ENCODE assay signal across 13 cellular contexts in genomic region chr1:201570886-201571624, GRCh38. TPM values are rescaled to one million over a fixed set of nuclear protein-coding genes. Genes with fewer than 3 reads are reported as not detected.
A peak's percentile ranks its signal among the peaks of the same experiment; 100 is the strongest.
DNase-seq lines count a peak whose midpoint lies in the region; ATAC-seq and TF ChIP-seq lines count a peak whose summit lies in the region.
"Had no signal": no experiment of that assay in that cellular context is flagged by ENCODE, and none has a peak within 500 bp of the region (broad histone marks: within the 10 kb centered on the region; RNA-seq: fewer than 3 reads in every experiment).

No MANE protein-coding gene starts in this region.

- H3K9me3 ChIP-seq in mucosa of rectum (ENCODE audit: control insufficient read depth in 2 of 2, low read length in 2 of 2): no peaks in the 10 kb centered on the region
- no peaks in the 10 kb centered on the region for H3K9me3 ChIP-seq in tibial artery

- no peaks in the 10 kb centered on the region for H3K9me3 Mint-ChIP-seq in immature natural killer cell
- H3K9me3 Mint-ChIP-seq: activated CD4-positive, alpha-beta T cell treated with anti-CD3 and anti-CD28 coated beads, Interleukin-2, amount 10 ng/mL, durations not matched to agents 24 days and 14 days; effector memory CD8-positive, alpha-beta T cell had no signal

- no peaks in the 10 kb centered on the region for H3K36me3 Mint-ChIP-seq in immature natural killer cell

- DNase-seq in D341Med (ENCODE audit: low spot score): peak; percentile 17
- peak; percentile 36 to 69 for DNase-seq in NCI-H2081 (lab: John Stamatoyannopoulos, UW)
- peak; percentile 38 for DNase-seq in ecto neural progenitor cell (ENCODE audit: low spot score)
- DNase-seq in LoVo (ENCODE audit: low spot score): no peak
- no peak for DNase-seq in tibial artery
- no peak for DNase-seq in immature natural killer cell
- DNase-seq: activated CD4-positive, alpha-beta T cell treated with anti-CD3 and anti-CD28 coated beads, Interleukin-2, amount 10 ng/mL, durations not matched to agents 24 days and 14 days; DND-41; effector memory CD8-positive, alpha-beta T cell; kidney glomerular epithelial cell had no signal

- peaks cover 2 to 4% (median 4%) of the 10 kb centered on the region in 3 donors for H3K27me3 Mint-ChIP-seq in immature natural killer cell (ENCODE audit: low read depth in 3 of 3)
- H3K27me3 Mint-ChIP-seq: activated CD4-positive, alpha-beta T cell treated with anti-CD3 and anti-CD28 coated beads, Interleukin-2, amount 10 ng/mL, durations not matched to agents 24 days and 14 days had no signal

- H3K4me1 Mint-ChIP-seq in immature natural killer cell: peaks cover 0 to 2% of the 10 kb centered on the region in 2 donors
- H3K4me1 Mint-ChIP-seq: activated CD4-positive, alpha-beta T cell treated with anti-CD3 and anti-CD28 coated beads, Interleukin-2, amount 10 ng/mL, durations not matched to agents 24 days and 14 days had no signal

- no peaks in the 10 kb centered on the region for H3K4me1 ChIP-seq in mucosa of rectum (ENCODE audit: control insufficient read depth in 2 of 2, insufficient read depth in 2 of 2, low read length in 2 of 2)
- no peaks in the 10 kb centered on the region for H3K4me1 ChIP-seq in tibial artery
- H3K4me1 ChIP-seq: parathyroid adenoma had no signal

- H3K36me3 ChIP-seq in mucosa of rectum (ENCODE audit: control insufficient read depth in 2 of 2, insufficient read depth in 2 of 2, low read length in 2 of 2) (no peaks in the 10 kb centered on the region), tibial artery (no peaks in the 10 kb centered on the region)

- H3K9ac ChIP-seq in mucosa of rectum (ENCODE audit: low read depth in 1 of 2, low read length in 2 of 2): no peak overlapping the region
- H3K9ac ChIP-seq: parathyroid adenoma had no signal

- H3K27ac ChIP-seq in mucosa of rectum (ENCODE audit: low read depth in 2 of 2, low read length in 2 of 2) (peak overlapping the region; percentile 23 to 33), tibial artery (no peak overlapping the region)
- H3K27ac ChIP-seq: parathyroid adenoma had no signal

- H3K4me3 ChIP-seq in mucosa of rectum (ENCODE audit: low read length in 2 of 2) (no peak overlapping the region), tibial artery (no peak overlapping the region)

- no peaks in the 10 kb centered on the region for H3K27me3 ChIP-seq in mucosa of rectum (ENCODE audit: control insufficient read depth in 2 of 2, insufficient read depth in 2 of 2, low read length in 2 of 2)
- H3K27me3 ChIP-seq in tibial artery: no peaks in the 10 kb centered on the region

- H3K4me3 Mint-ChIP-seq in immature natural killer cell: no peak overlapping the region
- H3K4me3 Mint-ChIP-seq: activated CD4-positive, alpha-beta T cell treated with anti-CD3 and anti-CD28 coated beads, Interleukin-2, amount 10 ng/mL, durations not matched to agents 24 days and 14 days; effector memory CD8-positive, alpha-beta T cell had no signal

- ATAC-seq in HG03097 (IDR thresholded peaks at IDR 0.05; ENCODE audit: low FRiP score, unreplicated experiment): no peak
- ATAC-seq: effector memory CD8-positive, alpha-beta T cell had no signal

- intact Hi-C loops in tibial artery (cut with DNase I; ENCODE audit: low total_unique reads): no loop called here

- no peak for TF ChIP-seq CTCF in tibial artery (IDR thresholded peaks at IDR 0.05)

- no peak overlapping the region for H3K27ac Mint-ChIP-seq in immature natural killer cell
- H3K27ac Mint-ChIP-seq: activated CD4-positive, alpha-beta T cell treated with anti-CD3 and anti-CD28 coated beads, Interleukin-2, amount 10 ng/mL, durations not matched to agents 24 days and 14 days; effector memory CD8-positive, alpha-beta T cell had no signal

RNA-seq across cellular contexts. Expression of gene NAV1, which starts 32.1 kb away (rescaled TPM):
- polyA plus RNA-seq in immature natural killer cell: under 1 TPM in 2 of 3 donors, not detected in 1; 0.23 to 0.56 TPM

Comparison
In these comparisons a context has a peak if more than half of its experiments do, and no peak if none do; other contexts are left out.
1. DNase-seq: peak in D341Med (single experiment), NCI-H2081 (2 of 2) and ecto neural progenitor cell (single experiment); none in LoVo (single experiment), tibial artery (0 of 2) and immature natural killer cell (0 of 3).
2. H3K27ac ChIP-seq: peak in mucosa of rectum (2 of 2); none in tibial artery (0 of 2).